Comparison of ENCODE assay signal across 15 cellular contexts in genomic region chrX:131791608-131792355, GRCh38.
A peak's percentile ranks its signal among the peaks of the same experiment; 100 is the strongest.
DNase-seq lines count a peak whose midpoint lies in the region; ATAC-seq and TF ChIP-seq lines count a peak whose summit lies in the region.
"Had no signal": no experiment of that assay in that cellular context is flagged by ENCODE, and none has a peak within 500 bp of the region (broad histone marks: within the 10 kb centered on the region; RNA-seq: fewer than 3 reads in every experiment).

No MANE protein-coding gene starts in this region.

- POLR2A ChIA-PET in A673 (lab: Charles Lee; ENCODE audit: low non-redundant PET), result no interaction called here

- H3K4me1 ChIP-seq in A673 (ENCODE audit: insufficient read depth, low read length, poor library complexity, severe bottlenecking), result no peaks in the 10 kb centered on the region
- peaks cover 0 to 4% (median 1%) of the 10 kb centered on the region in 4 donors for H3K4me1 ChIP-seq in sigmoid colon
- H3K4me1 ChIP-seq: HAP-1 had no signal

- no peak overlapping the region for H3K27ac Mint-ChIP-seq in stimulated activated effector memory CD8-positive, alpha-beta T cell treated with anti-CD3 and anti-CD28 coated beads, Interleukin-12 subunit alpha, Interleukin-12 subunit beta, amount 100 ng/mL, for 72 hours
- H3K27ac Mint-ChIP-seq: activated B cell treated with CpG ODN at 0.5 μM for 24 hours had no signal

- BruUV-seq in A673 (replicated peaks; lab: Mats Ljungman, UMichigan), result no TSS peak

- H3K4me3 ChIP-seq in A673 (ENCODE audit: low read depth, low read length, poor library complexity, severe bottlenecking) (peak overlapping the region; percentile 40), sigmoid colon (peak overlapping the region in 2 of 4 donors; percentile 16 to 47)
- H3K4me3 ChIP-seq: HAP-1 had no signal

- no peak for TF ChIP-seq EP300 in sigmoid colon (IDR thresholded peaks at IDR 0.05)

- no peak for ATAC-seq in stimulated activated effector memory CD8-positive, alpha-beta T cell treated with anti-CD3 and anti-CD28 coated beads, Interleukin-12 subunit alpha, Interleukin-12 subunit beta, amount 100 ng/mL, for 72 hours
- ATAC-seq: stimulated activated naive CD8-positive, alpha-beta T cell treated with anti-CD3 and anti-CD28 coated beads, Interleukin-15, Interleukin-2, amounts not matched to agents 100 U/mL and 50 U/mL, for 24 hours had no signal

- intact Hi-C loops in A673 (cut with micrococcal nuclease; ENCODE audit: unreplicated experiment) (loop anchor here (1.0 to 2.0 kb wide), 2 partner anchors 39 to 62 kb away; no protein-coding TSS in a partner anchor), sigmoid colon (cut with DNase I) (loop anchor here (2.0 to 5.0 kb wide), 3 partner anchors 39 to 87 kb away; no protein-coding TSS in a partner anchor)

- peaks cover 6% of the 10 kb centered on the region for H3K36me3 Mint-ChIP-seq in stimulated activated effector memory CD8-positive, alpha-beta T cell treated with anti-CD3 and anti-CD28 coated beads, Interleukin-12 subunit alpha, Interleukin-12 subunit beta, amount 100 ng/mL, for 72 hours

- no peaks in the 10 kb centered on the region for H3K4me1 Mint-ChIP-seq in stimulated activated effector memory CD8-positive, alpha-beta T cell treated with anti-CD3 and anti-CD28 coated beads, Interleukin-12 subunit alpha, Interleukin-12 subunit beta, amount 100 ng/mL, for 72 hours

- H3K9me3 Mint-ChIP-seq in stimulated activated effector memory CD8-positive, alpha-beta T cell treated with anti-CD3 and anti-CD28 coated beads, Interleukin-12 subunit alpha, Interleukin-12 subunit beta, amount 100 ng/mL, for 72 hours, result no peaks in the 10 kb centered on the region
- H3K9me3 Mint-ChIP-seq: activated B cell treated with CpG ODN at 0.5 μM for 24 hours had no signal

- no peak overlapping the region for H3K27ac ChIP-seq in A673 (ENCODE audit: low read depth, low read length, poor library complexity, severe bottlenecking)
- H3K27ac ChIP-seq in VCaP, result peak overlapping the region; percentile 67
- peak overlapping the region in 1 of 4 donors; percentile 88 for H3K27ac ChIP-seq in sigmoid colon

- H3K36me3 ChIP-seq in A673 (ENCODE audit: insufficient read depth, low read length, poor library complexity, severe bottlenecking) (no peaks in the 10 kb centered on the region), sigmoid colon (no peaks in the 10 kb centered on the region)
- H3K36me3 ChIP-seq: adrenal gland had no signal

- WGBS in sigmoid colon, 2 donors, result 92 to 94% methylated on average over 9 of the region's 9 CpGs

- H3K9me3 ChIP-seq in A673 (ENCODE audit: low read depth, low read length, poor library complexity, severe bottlenecking) (no peaks in the 10 kb centered on the region), sigmoid colon (no peaks in the 10 kb centered on the region)
- H3K9me3 ChIP-seq: adrenal gland, HAP-1 had no signal

- TF ChIP-seq CTCF in A673 (conservative IDR thresholded peaks at IDR 0.05; ENCODE audit: low read depth, low read length) (no peak), VCaP (conservative IDR thresholded peaks at IDR 0.05) (no peak), sigmoid colon (IDR thresholded peaks at IDR 0.05) (no peak)

- H3K4me3 Mint-ChIP-seq in stimulated activated effector memory CD8-positive, alpha-beta T cell treated with anti-CD3 and anti-CD28 coated beads, Interleukin-12 subunit alpha, Interleukin-12 subunit beta, amount 100 ng/mL, for 72 hours, result no peak overlapping the region
- H3K4me3 Mint-ChIP-seq: activated B cell treated with CpG ODN at 0.5 μM for 24 hours had no signal

- H3K27me3 ChIP-seq in A673 (replicated peaks; ENCODE audit: insufficient read depth, low read depth, low read length, poor library complexity) (no peaks in the 10 kb centered on the region), sigmoid colon (no peaks in the 10 kb centered on the region)
- H3K27me3 ChIP-seq: adrenal gland had no signal

- CTCF ChIA-PET in A673 (lab: Charles Lee), result no interaction called here

- DNase-seq in A673 (ENCODE audit: low spot score) (no peak), kidney tubule cell (ENCODE audit: low spot score) (peak; percentile 27), AG08395 (ENCODE audit: low spot score) (no peak), sigmoid colon (no peak), hippocampal formation (lab: John Stamatoyannopoulos, UW) (no peak)
- DNase-seq in stimulated activated effector memory CD8-positive, alpha-beta T cell treated with anti-CD3 and anti-CD28 coated beads, Interleukin-12 subunit alpha, Interleukin-12 subunit beta, amount 100 ng/mL, for 72 hours (ENCODE audit: low spot score in 2 of 2), result no peak
- DNase-seq: activated B cell treated with CpG ODN at 0.5 μM for 24 hours; activated T-cell treated with anti-CD3 and anti-CD28 coated beads for 4 hours; NCI-H510A treated with DMSO at 0.1 percent for 48 hours; stimulated activated CD4-positive, alpha-beta T cell treated with anti-CD3 and anti-CD28 coated beads, Interleukin-4, amount 100 ng/mL, for 4 hours; stimulated activated naive CD8-positive, alpha-beta T cell treated with anti-CD3 and anti-CD28 coated beads, Interleukin-15, Interleukin-2, amounts not matched to agents 100 U/mL and 50 U/mL, for 24 hours had no signal

- TF ChIP-seq POLR2A in GM19099 (IDR thresholded peaks at IDR 0.05; ENCODE audit: extremely low read depth, insufficient read length, low read depth) (peak; percentile 21), sigmoid colon (IDR thresholded peaks at IDR 0.05) (no peak)
